ENCODE assay signal across 1 cellular context in genomic region chr7:87129836-87130235, GRCh38.
TF ChIP-seq lines count a peak whose summit lies in the region.

No MANE protein-coding gene starts in this region.

TF ChIP-seq in GM12878, 131 proteins besides CTCF, POLR2A, EP300 and RAD21 (continued from another document):
- TF ChIP-seq, protein P1, sequence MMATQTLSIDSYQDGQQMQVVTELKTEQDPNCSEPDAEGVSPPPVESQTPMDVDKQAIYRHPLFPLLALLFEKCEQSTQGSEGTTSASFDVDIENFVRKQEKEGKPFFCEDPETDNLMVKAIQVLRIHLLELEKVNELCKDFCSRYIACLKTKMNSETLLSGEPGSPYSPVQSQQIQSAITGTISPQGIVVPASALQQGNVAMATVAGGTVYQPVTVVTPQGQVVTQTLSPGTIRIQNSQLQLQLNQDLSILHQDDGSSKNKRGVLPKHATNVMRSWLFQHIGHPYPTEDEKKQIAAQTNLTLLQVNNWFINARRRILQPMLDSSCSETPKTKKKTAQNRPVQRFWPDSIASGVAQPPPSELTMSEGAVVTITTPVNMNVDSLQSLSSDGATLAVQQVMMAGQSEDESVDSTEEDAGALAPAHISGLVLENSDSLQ (IDR thresholded peaks at IDR 0.05): peak; percentile 65
- TF ChIP-seq, protein P2, sequence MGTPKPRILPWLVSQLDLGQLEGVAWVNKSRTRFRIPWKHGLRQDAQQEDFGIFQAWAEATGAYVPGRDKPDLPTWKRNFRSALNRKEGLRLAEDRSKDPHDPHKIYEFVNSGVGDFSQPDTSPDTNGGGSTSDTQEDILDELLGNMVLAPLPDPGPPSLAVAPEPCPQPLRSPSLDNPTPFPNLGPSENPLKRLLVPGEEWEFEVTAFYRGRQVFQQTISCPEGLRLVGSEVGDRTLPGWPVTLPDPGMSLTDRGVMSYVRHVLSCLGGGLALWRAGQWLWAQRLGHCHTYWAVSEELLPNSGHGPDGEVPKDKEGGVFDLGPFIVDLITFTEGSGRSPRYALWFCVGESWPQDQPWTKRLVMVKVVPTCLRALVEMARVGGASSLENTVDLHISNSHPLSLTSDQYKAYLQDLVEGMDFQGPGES (IDR thresholded peaks at IDR 0.05): no peak
- no peak for TF ChIP-seq SIX5 (IDR thresholded peaks at IDR 0.05; ENCODE audit: low read depth, low read length, severe bottlenecking)
- TF ChIP-seq, protein P3, sequence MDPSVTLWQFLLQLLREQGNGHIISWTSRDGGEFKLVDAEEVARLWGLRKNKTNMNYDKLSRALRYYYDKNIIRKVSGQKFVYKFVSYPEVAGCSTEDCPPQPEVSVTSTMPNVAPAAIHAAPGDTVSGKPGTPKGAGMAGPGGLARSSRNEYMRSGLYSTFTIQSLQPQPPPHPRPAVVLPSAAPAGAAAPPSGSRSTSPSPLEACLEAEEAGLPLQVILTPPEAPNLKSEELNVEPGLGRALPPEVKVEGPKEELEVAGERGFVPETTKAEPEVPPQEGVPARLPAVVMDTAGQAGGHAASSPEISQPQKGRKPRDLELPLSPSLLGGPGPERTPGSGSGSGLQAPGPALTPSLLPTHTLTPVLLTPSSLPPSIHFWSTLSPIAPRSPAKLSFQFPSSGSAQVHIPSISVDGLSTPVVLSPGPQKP (IDR thresholded peaks at IDR 0.05; ENCODE audit: low read depth, low read length): no peak
- no peak for TF ChIP-seq ZNF274 (IDR thresholded peaks at IDR 0.05; ENCODE audit: insufficient read depth, insufficient read length)
- no peak for TF ChIP-seq NBN (IDR thresholded peaks at IDR 0.05)
- TF ChIP-seq, protein P4, sequence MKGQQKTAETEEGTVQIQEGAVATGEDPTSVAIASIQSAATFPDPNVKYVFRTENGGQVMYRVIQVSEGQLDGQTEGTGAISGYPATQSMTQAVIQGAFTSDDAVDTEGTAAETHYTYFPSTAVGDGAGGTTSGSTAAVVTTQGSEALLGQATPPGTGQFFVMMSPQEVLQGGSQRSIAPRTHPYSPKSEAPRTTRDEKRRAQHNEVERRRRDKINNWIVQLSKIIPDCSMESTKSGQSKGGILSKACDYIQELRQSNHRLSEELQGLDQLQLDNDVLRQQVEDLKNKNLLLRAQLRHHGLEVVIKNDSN (IDR thresholded peaks at IDR 0.05; ENCODE audit: borderline replicate concordance, extremely low read length, insufficient read depth, low read depth, low read length): no peak
- TF ChIP-seq POU2F2 (IDR thresholded peaks at IDR 0.05; ENCODE audit: borderline replicate concordance, low read depth, low read length): no peak
